Comparison of ENCODE assay signal across 1 cellular context in genomic region chr11:46247090-46247489, GRCh38.
TF ChIP-seq lines count a peak whose summit lies in the region.

No MANE protein-coding gene starts in this region.

TF ChIP-seq in IMR-90, 13 proteins besides CTCF, POLR2A, EP300 and RAD21:
- TF ChIP-seq USF2 (IDR thresholded peaks at IDR 0.05; ENCODE audit: low read depth, low read length) (no peak), MAFK (IDR thresholded peaks at IDR 0.05; ENCODE audit: low read depth, low read length) (no peak)
